Comparison of ENCODE assay signal across 8 cellular contexts in genomic region chr6:108781419-108782110, GRCh38.
A peak's percentile ranks its signal among the peaks of the same experiment; 100 is the strongest.
DNase-seq lines count a peak whose midpoint lies in the region; ATAC-seq, FAIRE-seq and TF ChIP-seq lines count a peak whose summit lies in the region.

No MANE protein-coding gene starts in this region.

- FAIRE-seq in urothelium cell line (lab: Jason Lieb, UNC): no peak

- peak overlapping the region; percentile 81 for H3K4me3 Mint-ChIP-seq in activated B cell treated with CpG ODN at 0.5 μM for 24 hours

- POLR2A ChIA-PET in activated B cell treated with CpG ODN at 0.5 μM for 24 hours (lab: Charles Lee): interaction anchor here (1.0 kb wide), 1 partner anchor 223 kb away, joined by 4 read pairs; no protein-coding TSS in a partner anchor

- peak; percentile 32 for DNase-seq in ELR (ENCODE audit: low read depth)
- DNase-seq in activated B cell treated with CpG ODN at 0.5 μM for 24 hours: no peak
- DNase-seq in prostate gland (ENCODE audit: low spot score): no peak
- no peak for DNase-seq in SK-N-DZ (ENCODE audit: low spot score)
- DNase-seq in HT-29 (ENCODE audit: low spot score): no peak
- no peak for DNase-seq in urothelium cell line (ENCODE audit: low spot score)
- no peak for DNase-seq in activated CD4-positive, CD25-positive, alpha-beta regulatory T cell (lab: John Stamatoyannopoulos, UW)

- H3K27ac ChIP-seq in gastroesophageal sphincter: peak overlapping the region in 2 of 4 donors; percentile 68 to 78
- H3K27ac ChIP-seq in prostate gland: peak overlapping the region; percentile 63 to 67

- H3K4me3 ChIP-seq in gastroesophageal sphincter: peak overlapping the region; percentile 45 to 49
- peak overlapping the region; percentile 35 to 39 for H3K4me3 ChIP-seq in prostate gland

- H3K27me3 ChIP-seq in gastroesophageal sphincter: no peaks in the 10 kb centered on the region
- H3K27me3 ChIP-seq in prostate gland (replicated peaks; ENCODE audit: insufficient read depth): no peaks in the 10 kb centered on the region

- no peak for TF ChIP-seq EP300 in gastroesophageal sphincter (IDR thresholded peaks at IDR 0.05)

- TF ChIP-seq CTCF in activated B cell treated with CpG ODN at 0.5 μM for 24 hours (IDR thresholded peaks at IDR 0.05): no peak
- no peak for TF ChIP-seq CTCF in gastroesophageal sphincter (IDR thresholded peaks at IDR 0.05)
- no peak for TF ChIP-seq CTCF in prostate gland (IDR thresholded peaks at IDR 0.05)

- H3K4me1 Mint-ChIP-seq in activated B cell treated with CpG ODN at 0.5 μM for 24 hours: peaks cover 29% of the 10 kb centered on the region

- 23 to 43% methylated on average over 5 to 7 of the region's 14 CpGs for WGBS in gastroesophageal sphincter (ENCODE audit: low coverage in 1 of 2), 2 donors
- 44% methylated on average over 14 of the region's 14 CpGs for WGBS in prostate gland

- peaks cover 14% of the 10 kb centered on the region for H3K27me3 Mint-ChIP-seq in activated B cell treated with CpG ODN at 0.5 μM for 24 hours

- H3K9me3 Mint-ChIP-seq in activated B cell treated with CpG ODN at 0.5 μM for 24 hours: no peaks in the 10 kb centered on the region

- ATAC-seq in activated B cell treated with CpG ODN at 0.5 μM for 24 hours (ENCODE audit: low read depth) (no peak), gastroesophageal sphincter (no peak)

- no peaks in the 10 kb centered on the region for H3K36me3 Mint-ChIP-seq in activated B cell treated with CpG ODN at 0.5 μM for 24 hours (ENCODE audit: low read depth)

- no peak for TF ChIP-seq POLR2A in gastroesophageal sphincter (IDR thresholded peaks at IDR 0.05)
- TF ChIP-seq POLR2A in prostate gland (IDR thresholded peaks at IDR 0.05): no peak

- H3K36me3 ChIP-seq in gastroesophageal sphincter: no peaks in the 10 kb centered on the region
- no peaks in the 10 kb centered on the region for H3K36me3 ChIP-seq in prostate gland

- H3K9me3 ChIP-seq in gastroesophageal sphincter (no peaks in the 10 kb centered on the region), prostate gland (no peaks in the 10 kb centered on the region)

- H3K27ac Mint-ChIP-seq in activated B cell treated with CpG ODN at 0.5 μM for 24 hours: no peak overlapping the region

- intact Hi-C loops in activated B cell treated with CpG ODN at 0.5 μM for 24 hours (cut with micrococcal nuclease): loop anchor here (1.0 to 5.0 kb wide), 6 partner anchors 54 to 601 kb away; partner anchors contain the start of gene CD164
- intact Hi-C loops in prostate gland (cut with DNase I): loop anchor here (2.0 to 5.0 kb wide), 4 partner anchors 56 to 291 kb away; no protein-coding TSS in a partner anchor

- peaks cover 0 to 19% (median 5%) of the 10 kb centered on the region in 3 donors for H3K4me1 ChIP-seq in gastroesophageal sphincter
- peaks cover 3% of the 10 kb centered on the region for H3K4me1 ChIP-seq in prostate gland (replicated peaks)

- CTCF ChIA-PET in activated B cell treated with CpG ODN at 0.5 μM for 24 hours (lab: Charles Lee): interaction anchor here (0.6 to 1.0 kb wide), 3 partner anchors 237 to 241 kb away, joined by 3 to 9 read pairs (median 4); no protein-coding TSS in a partner anchor
